Comparison of ENCODE assay signal across 18 cellular contexts in the genomic region with DNA sequence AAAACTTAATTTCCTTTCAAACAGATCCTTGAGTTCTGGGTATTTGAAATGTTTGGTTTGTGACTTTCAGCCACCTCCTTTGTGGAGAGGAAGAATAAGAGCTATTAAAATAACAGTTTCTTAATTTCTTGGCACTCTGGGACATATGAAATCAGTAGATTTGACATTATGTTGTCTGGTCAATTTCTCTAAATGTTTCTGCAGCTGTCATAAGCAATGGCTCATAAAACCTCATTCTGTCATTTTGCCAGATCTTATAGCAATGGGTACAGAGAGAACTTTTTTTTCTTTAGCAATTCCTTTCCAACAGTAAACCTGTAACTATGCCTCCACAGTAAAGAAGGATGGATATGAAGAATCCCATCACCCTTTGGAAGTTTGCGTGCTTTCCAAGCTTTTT. TPM values are rescaled to one million over a fixed set of nuclear protein-coding genes. Genes with fewer than 3 reads are reported as not detected.
DNase-seq lines count a peak whose midpoint lies in the region; ATAC-seq and TF ChIP-seq lines count a peak whose summit lies in the region.
"Had no signal": no experiment of that assay in that cellular context is flagged by ENCODE, and none has a peak within 500 bp of the region (broad histone marks: within the 10 kb centered on the region; RNA-seq: fewer than 3 reads in every experiment).

No MANE protein-coding gene starts in this region.

- peak; percentile 24; the same call in 2 of the 3 replicates for ATAC-seq in SK-N-SH treated with all-trans-retinoic acid at 6 μM for 48 hours
- no peak for ATAC-seq in HG03457 (IDR thresholded peaks at IDR 0.05; ENCODE audit: unreplicated experiment)
- ATAC-seq: effector memory CD8-positive, alpha-beta T cell had no signal

- CTCF ChIA-PET in HEK293 (lab: Yijun Ruan, JAX), result interaction anchor here (0.5 to 1.0 kb wide), 5 partner anchors 48 to 459 kb away, joined by 3 read pairs; no protein-coding TSS in a partner anchor

- H3K27ac ChIP-seq in HEK293 (ENCODE audit: extremely low read depth, low read depth, low read length) (no peak overlapping the region), subcutaneous abdominal adipose tissue (ENCODE audit: low read depth, low read length) (peak overlapping the region; percentile 16)
- H3K27ac ChIP-seq: left lung, parathyroid adenoma, skin epidermis had no signal

- H3K27me3 ChIP-seq in subcutaneous abdominal adipose tissue (ENCODE audit: control insufficient read depth in 5 of 5, insufficient read depth in 4 of 5, low read length in 5 of 5), result no peaks in the 10 kb centered on the region
- H3K27me3 ChIP-seq: left lung had no signal

- TF ChIP-seq CTCF in HEK293 (tag by site-specific recombination; IDR thresholded peaks at IDR 0.05) (no peak), fibroblast of the aortic adventitia (IDR thresholded peaks at IDR 0.05; ENCODE audit: insufficient read depth, low read length) (no peak)

- H3K4me3 ChIP-seq in HEK293 (ENCODE audit: low read depth, low read length) (no peak overlapping the region), fibroblast of the aortic adventitia (ENCODE audit: low read depth, low read length) (no peak overlapping the region), subcutaneous abdominal adipose tissue (ENCODE audit: low read depth in 1 of 5, low read length in 5 of 5) (no peak overlapping the region)
- H3K4me3 ChIP-seq: left lung, skin epidermis had no signal

- POLR2A ChIA-PET in HEK293 (lab: Yijun Ruan, JAX), result no interaction called here

- DNase-seq in fibroblast of the aortic adventitia (ENCODE audit: low read depth) (peak; percentile 61), nucleus accumbens (lab: John Stamatoyannopoulos, UW) (no peak), anterior cingulate cortex (lab: John Stamatoyannopoulos, UW) (no peak)
- DNase-seq: activated CD4-positive, CD25-positive, alpha-beta regulatory T cell treated with anti-CD3 and anti-CD28 coated beads, Interleukin-2, amount 50 U/mL, for 72 hours; effector memory CD8-positive, alpha-beta T cell; foreskin melanocyte; GOT3; KG1; left lung; NCI-H1436; NCI-H345; stimulated activated CD4-positive, alpha-beta T cell treated with anti-CD3 and anti-CD28 coated beads, Interleukin-4, amount 100 ng/mL, for 24 hours had no signal

- H3K4me1 ChIP-seq in HEK293 (ENCODE audit: control insufficient read depth, insufficient read depth, low read length), result peaks cover 21% of the 10 kb centered on the region
- H3K4me1 ChIP-seq in subcutaneous abdominal adipose tissue (ENCODE audit: control insufficient read depth in 5 of 5, insufficient read depth in 5 of 5, low read length in 5 of 5), result peaks cover 0 to 65% (median 57%) of the 10 kb centered on the region in 5 donors
- H3K4me1 ChIP-seq: parathyroid adenoma had no signal

- H3K36me3 ChIP-seq in HEK293 (ENCODE audit: control insufficient read depth in 2 of 2, insufficient read depth in 1 of 2, low read length in 2 of 2), result no peaks in the 10 kb centered on the region
- H3K36me3 ChIP-seq in subcutaneous abdominal adipose tissue (ENCODE audit: control insufficient read depth in 5 of 5, insufficient read depth in 5 of 5, low read length in 5 of 5), result no peaks in the 10 kb centered on the region
- H3K36me3 ChIP-seq: left lung had no signal

- no peaks in the 10 kb centered on the region for H3K9me3 ChIP-seq in HEK293 (ENCODE audit: control insufficient read depth, insufficient read depth, low read depth, low read length)
- H3K9me3 ChIP-seq in subcutaneous abdominal adipose tissue (ENCODE audit: control insufficient read depth in 5 of 5, low read length in 5 of 5), result no peaks in the 10 kb centered on the region
- H3K9me3 ChIP-seq: left lung had no signal

- H3K9ac ChIP-seq in subcutaneous abdominal adipose tissue (ENCODE audit: low read length in 5 of 5), result no peak overlapping the region
- H3K9ac ChIP-seq: parathyroid adenoma had no signal

TF ChIP-seq in HEK293, 187 proteins besides CTCF, POLR2A, EP300 and RAD21:
- TF ChIP-seq, protein P1, sequence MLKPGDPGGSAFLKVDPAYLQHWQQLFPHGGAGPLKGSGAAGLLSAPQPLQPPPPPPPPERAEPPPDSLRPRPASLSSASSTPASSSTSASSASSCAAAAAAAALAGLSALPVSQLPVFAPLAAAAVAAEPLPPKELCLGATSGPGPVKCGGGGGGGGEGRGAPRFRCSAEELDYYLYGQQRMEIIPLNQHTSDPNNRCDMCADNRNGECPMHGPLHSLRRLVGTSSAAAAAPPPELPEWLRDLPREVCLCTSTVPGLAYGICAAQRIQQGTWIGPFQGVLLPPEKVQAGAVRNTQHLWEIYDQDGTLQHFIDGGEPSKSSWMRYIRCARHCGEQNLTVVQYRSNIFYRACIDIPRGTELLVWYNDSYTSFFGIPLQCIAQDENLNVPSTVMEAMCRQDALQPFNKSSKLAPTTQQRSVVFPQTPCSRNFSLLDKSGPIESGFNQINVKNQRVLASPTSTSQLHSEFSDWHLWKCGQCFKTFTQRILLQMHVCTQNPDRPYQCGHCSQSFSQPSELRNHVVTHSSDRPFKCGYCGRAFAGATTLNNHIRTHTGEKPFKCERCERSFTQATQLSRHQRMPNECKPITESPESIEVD (tag by site-specific recombination; IDR thresholded peaks at IDR 0.05), result peak; percentile 83
- TF ChIP-seq OVOL3 (tag by site-specific recombination; IDR thresholded peaks at IDR 0.05) (0 out of 2 replicates have a peak, but pooled peaks have one; percentile 25), ZNF138 (tag by site-specific recombination; IDR thresholded peaks at IDR 0.05; ENCODE audit: borderline replicate concordance) (no peak)

TF ChIP-seq in SK-N-SH treated with all-trans-retinoic acid at 6 μM for 48 hours, 23 proteins besides CTCF, POLR2A, EP300 and RAD21:
- TF ChIP-seq ZC3H10 (CRISPR knock-in tag; IDR thresholded peaks at IDR 0.05) (no peak), GLIS3 (CRISPR knock-in tag; IDR thresholded peaks at IDR 0.05) (no peak), TCF4 (CRISPR knock-in tag; IDR thresholded peaks at IDR 0.05; ENCODE audit: borderline replicate concordance) (no peak), ZNF70 (CRISPR knock-in tag; IDR thresholded peaks at IDR 0.05) (no peak), ARNTL (CRISPR knock-in tag; IDR thresholded peaks at IDR 0.05; ENCODE audit: borderline replicate concordance, low read depth) (no peak), PPARA (CRISPR knock-in tag; IDR thresholded peaks at IDR 0.05; ENCODE audit: borderline replicate concordance) (no peak), SNAI2 (CRISPR knock-in tag; IDR thresholded peaks at IDR 0.05) (no peak)

RNA-seq across cellular contexts. Expression of a gene that starts 52.6 kb away (rescaled TPM):
- total RNA-seq in fibroblast of the aortic adventitia (ENCODE audit: low replicate concordance), result 564 and 789 TPM in 2 replicates
